In the genomic region with DNA sequence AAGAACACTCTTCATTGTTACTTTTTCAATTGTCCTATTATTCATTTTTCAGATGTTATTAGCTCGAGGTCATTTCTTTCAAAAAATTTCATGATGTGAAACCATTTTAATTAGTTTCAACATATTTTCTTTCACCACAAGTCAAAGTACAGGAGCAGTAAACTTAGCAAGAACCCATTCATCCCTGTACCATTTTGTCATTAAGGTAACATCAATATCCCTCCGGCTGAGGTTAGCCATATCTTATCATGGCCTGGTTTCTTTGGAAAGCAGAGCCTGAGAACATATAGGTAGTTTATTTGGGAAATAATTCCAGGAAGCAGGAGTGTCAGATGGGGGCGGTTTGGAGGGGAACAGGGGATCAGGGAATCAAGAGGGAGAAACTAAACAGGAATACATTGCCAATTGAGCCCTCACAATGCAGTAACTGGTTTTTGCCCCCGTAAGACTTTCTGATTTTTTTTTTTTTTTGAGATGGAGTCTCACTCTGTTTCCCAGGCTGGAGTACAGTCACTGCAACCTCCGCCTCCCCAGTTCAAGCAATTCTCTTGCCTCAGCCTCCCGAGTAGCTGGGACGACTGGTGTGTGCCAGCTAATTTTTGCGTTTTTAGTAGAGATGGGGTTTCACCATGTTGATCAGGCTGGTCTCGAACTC, we compare ENCODE assay signal across 15 cellular contexts.
DNase-seq lines count a peak whose midpoint lies in the region; ATAC-seq and TF ChIP-seq lines count a peak whose summit lies in the region.
"Had no signal": no experiment of that assay in that cellular context is flagged by ENCODE, and none has a peak within 500 bp of the region (broad histone marks: within the 10 kb centered on the region; RNA-seq: fewer than 3 reads in every experiment).

No MANE protein-coding gene starts in this region.

- CTCF ChIA-PET in activated naive CD4-positive, alpha-beta T cell treated with anti-CD3 and anti-CD28 coated beads for 36 hours (lab: Charles Lee), result interaction anchor here (1.2 kb wide), 1 partner anchor 181 kb away, joined by 5 read pairs; no protein-coding TSS in a partner anchor

- H3K36me3 Mint-ChIP-seq in activated naive CD4-positive, alpha-beta T cell treated with anti-CD3 and anti-CD28 coated beads for 36 hours (ENCODE audit: low read depth), result no peaks in the 10 kb centered on the region
- no peaks in the 10 kb centered on the region for H3K36me3 Mint-ChIP-seq in activated T-helper 1 cell treated with anti-CD3 and anti-CD28 coated beads, Interleukin-12 subunit alpha, Interleukin-12 subunit beta, Interleukin-2, Interleukin-4 antibody, amounts not matched to agents 30 ng/mL and 10 ng/mL and 1 ng/mL, durations not matched to agents 14 hours and 24 hours and 36 hours (ENCODE audit: low read depth)
- no peaks in the 10 kb centered on the region for H3K36me3 Mint-ChIP-seq in natural killer cell

- peaks cover 19% of the 10 kb centered on the region for H3K4me1 Mint-ChIP-seq in activated naive CD4-positive, alpha-beta T cell treated with anti-CD3 and anti-CD28 coated beads for 36 hours (ENCODE audit: low read depth)
- peaks cover 24% of the 10 kb centered on the region for H3K4me1 Mint-ChIP-seq in activated T-helper 1 cell treated with anti-CD3 and anti-CD28 coated beads, Interleukin-12 subunit alpha, Interleukin-12 subunit beta, Interleukin-2, Interleukin-4 antibody, amounts not matched to agents 30 ng/mL and 10 ng/mL and 1 ng/mL, durations not matched to agents 14 hours and 24 hours and 36 hours (ENCODE audit: low read depth)
- peaks cover 37 to 39% of the 10 kb centered on the region in 2 donors for H3K4me1 Mint-ChIP-seq in natural killer cell

- no peaks in the 10 kb centered on the region for H3K36me3 ChIP-seq in GM06990 (ENCODE audit: control insufficient read depth, insufficient read depth, low read length)

- ATAC-seq in natural killer cell, result no peak

- H3K27me3 Mint-ChIP-seq in activated naive CD4-positive, alpha-beta T cell treated with anti-CD3 and anti-CD28 coated beads for 36 hours (ENCODE audit: low read depth), result no peaks in the 10 kb centered on the region
- H3K27me3 Mint-ChIP-seq in activated T-helper 1 cell treated with anti-CD3 and anti-CD28 coated beads, Interleukin-12 subunit alpha, Interleukin-12 subunit beta, Interleukin-2, Interleukin-4 antibody, amounts not matched to agents 30 ng/mL and 10 ng/mL and 1 ng/mL, durations not matched to agents 14 hours and 24 hours and 36 hours (ENCODE audit: insufficient read depth), result no peaks in the 10 kb centered on the region
- H3K27me3 Mint-ChIP-seq in natural killer cell (ENCODE audit: low read depth in 2 of 2), result no peaks in the 10 kb centered on the region

- H3K4me3 Mint-ChIP-seq in activated naive CD4-positive, alpha-beta T cell treated with anti-CD3 and anti-CD28 coated beads for 36 hours, result no peak overlapping the region
- peak overlapping the region; percentile 9 for H3K4me3 Mint-ChIP-seq in activated T-helper 1 cell treated with anti-CD3 and anti-CD28 coated beads, Interleukin-12 subunit alpha, Interleukin-12 subunit beta, Interleukin-2, Interleukin-4 antibody, amounts not matched to agents 30 ng/mL and 10 ng/mL and 1 ng/mL, durations not matched to agents 14 hours and 24 hours and 36 hours
- peak overlapping the region; percentile 84 for H3K4me3 Mint-ChIP-seq in natural killer cell
- H3K4me3 Mint-ChIP-seq: endodermal cell had no signal

- DNase-seq in activated naive CD4-positive, alpha-beta T cell treated with anti-CD3 and anti-CD28 coated beads for 36 hours, result no peak
- DNase-seq in activated naive CD4-positive, alpha-beta T cell treated with Interleukin-2 at 50 U/mL for 16 hours, result no peak
- DNase-seq in GM06990 (ENCODE audit: extremely low read depth, insufficient read length) (peak; percentile 44), natural killer cell (no peak), COLO829 (ENCODE audit: low spot score) (no peak), NOMO-1 treated with dmso at 0.1 percent for 144 hours (lab: John Stamatoyannopoulos, UW; ENCODE audit: unreplicated experiment) (no peak), foreskin fibroblast (no peak)
- no peak for DNase-seq in activated T-helper 1 cell treated with anti-CD3 and anti-CD28 coated beads, Interleukin-12 subunit alpha, Interleukin-12 subunit beta, Interleukin-2, Interleukin-4 antibody, amounts not matched to agents 30 ng/mL and 10 ng/mL and 1 ng/mL, durations not matched to agents 14 hours and 24 hours and 36 hours (ENCODE audit: low spot score)
- DNase-seq: caudate nucleus, DMS153, NCI-H2029, NCI-H524, trophoblast cell had no signal

- no peaks in the 10 kb centered on the region for H3K9me3 Mint-ChIP-seq in activated naive CD4-positive, alpha-beta T cell treated with anti-CD3 and anti-CD28 coated beads for 36 hours
- H3K9me3 Mint-ChIP-seq in activated T-helper 1 cell treated with anti-CD3 and anti-CD28 coated beads, Interleukin-12 subunit alpha, Interleukin-12 subunit beta, Interleukin-2, Interleukin-4 antibody, amounts not matched to agents 30 ng/mL and 10 ng/mL and 1 ng/mL, durations not matched to agents 14 hours and 24 hours and 36 hours, result no peaks in the 10 kb centered on the region
- peaks cover 2 to 3% of the 10 kb centered on the region in 2 donors for H3K9me3 Mint-ChIP-seq in natural killer cell
- H3K9me3 Mint-ChIP-seq: endodermal cell had no signal

- TF ChIP-seq CTCF in GM06990 (IDR thresholded peaks at IDR 0.05; ENCODE audit: insufficient read depth, low read length, poor library complexity, severe bottlenecking) (no peak), natural killer cell (IDR thresholded peaks at IDR 0.05) (no peak), foreskin fibroblast (IDR thresholded peaks at IDR 0.05; ENCODE audit: low read depth, low read length) (no peak)

- H3K27me3 ChIP-seq in GM06990 (replicated peaks; ENCODE audit: control insufficient read depth, insufficient read depth, low read length), result no peaks in the 10 kb centered on the region

- intact Hi-C loops in activated naive CD4-positive, alpha-beta T cell treated with anti-CD3 and anti-CD28 coated beads for 36 hours (cut with micrococcal nuclease), result loop anchor here (1.0 to 10.0 kb wide), 7 partner anchors 132 to 372 kb away; partner anchors contain the start of genes ANKEF1, JAG1 and SNAP25
- intact Hi-C loops in activated T-helper 1 cell treated with anti-CD3 and anti-CD28 coated beads, Interleukin-12 subunit alpha, Interleukin-12 subunit beta, Interleukin-2, Interleukin-4 antibody, amounts not matched to agents 30 ng/mL and 10 ng/mL and 1 ng/mL, durations not matched to agents 14 hours and 24 hours and 36 hours (cut with micrococcal nuclease), result loop anchor here (2.0 to 5.0 kb wide), 4 partner anchors 132 to 372 kb away; partner anchors contain the start of gene SNAP25
- intact Hi-C loops in natural killer cell (cut with micrococcal nuclease), result loop anchor here (2.0 to 5.0 kb wide), 3 partner anchors 43 to 160 kb away; partner anchors contain the start of gene SNAP25

- H3K27ac Mint-ChIP-seq in activated naive CD4-positive, alpha-beta T cell treated with anti-CD3 and anti-CD28 coated beads for 36 hours, result peak overlapping the region; percentile 86
- peak overlapping the region; percentile 75 for H3K27ac Mint-ChIP-seq in activated T-helper 1 cell treated with anti-CD3 and anti-CD28 coated beads, Interleukin-12 subunit alpha, Interleukin-12 subunit beta, Interleukin-2, Interleukin-4 antibody, amounts not matched to agents 30 ng/mL and 10 ng/mL and 1 ng/mL, durations not matched to agents 14 hours and 24 hours and 36 hours
- H3K27ac Mint-ChIP-seq in natural killer cell, result peak overlapping the region; percentile 92 to 94

- H3K4me3 ChIP-seq in GM06990 (replicated peaks; ENCODE audit: low read depth, low read length), result no peak overlapping the region
- H3K4me3 ChIP-seq in foreskin fibroblast (ENCODE audit: low read depth in 1 of 2, low read length in 2 of 2), result no peak overlapping the region
- H3K4me3 ChIP-seq: PC-9 had no signal
